In the genomic region with DNA sequence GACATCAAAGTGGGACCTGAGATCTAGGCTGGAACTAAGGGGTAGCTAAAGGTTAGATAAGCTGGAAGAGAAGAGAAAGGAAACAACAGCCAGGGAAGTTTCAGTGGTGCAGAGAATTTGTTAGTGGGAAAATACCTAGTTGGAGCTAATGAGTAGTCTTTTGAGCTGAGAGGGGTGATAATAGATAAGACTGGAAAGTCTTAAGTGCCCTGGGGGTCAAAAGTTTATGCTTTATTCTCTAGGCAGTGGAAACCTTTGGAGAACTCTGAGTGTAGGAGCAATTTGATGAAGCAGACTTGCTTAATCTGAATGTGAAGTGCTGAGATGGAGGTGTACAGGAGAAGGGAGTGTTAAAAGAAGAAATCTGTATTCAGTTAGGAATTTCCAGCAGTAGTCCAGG, we compare ENCODE assay signal across 9 cellular contexts.
"Had no signal": no experiment of that assay in that cellular context is flagged by ENCODE, and none has a peak within 500 bp of the region (broad histone marks: within the 10 kb centered on the region; RNA-seq: fewer than 3 reads in every experiment).

No MANE protein-coding gene starts in this region.

- ATAC-seq: GM23338, HCT116 had no signal

- H3K4me2 ChIP-seq: GM23338 had no signal

- H3K9ac ChIP-seq: GM23248 had no signal

- H3K9me3 ChIP-seq: HAP-1 had no signal

- DNase-seq: GM23248, GOT3, H7, H9, HCEC 1CT, HFFc6 had no signal

- H3K27ac ChIP-seq: GM23248 had no signal

- H3K4me1 ChIP-seq: HAP-1 had no signal

- H3K36me3 ChIP-seq: HAP-1 had no signal

- H3K4me3 ChIP-seq: GM23248, GM23338, HAP-1 had no signal
